ENCODE assay signal across 9 cellular contexts in the genomic region with DNA sequence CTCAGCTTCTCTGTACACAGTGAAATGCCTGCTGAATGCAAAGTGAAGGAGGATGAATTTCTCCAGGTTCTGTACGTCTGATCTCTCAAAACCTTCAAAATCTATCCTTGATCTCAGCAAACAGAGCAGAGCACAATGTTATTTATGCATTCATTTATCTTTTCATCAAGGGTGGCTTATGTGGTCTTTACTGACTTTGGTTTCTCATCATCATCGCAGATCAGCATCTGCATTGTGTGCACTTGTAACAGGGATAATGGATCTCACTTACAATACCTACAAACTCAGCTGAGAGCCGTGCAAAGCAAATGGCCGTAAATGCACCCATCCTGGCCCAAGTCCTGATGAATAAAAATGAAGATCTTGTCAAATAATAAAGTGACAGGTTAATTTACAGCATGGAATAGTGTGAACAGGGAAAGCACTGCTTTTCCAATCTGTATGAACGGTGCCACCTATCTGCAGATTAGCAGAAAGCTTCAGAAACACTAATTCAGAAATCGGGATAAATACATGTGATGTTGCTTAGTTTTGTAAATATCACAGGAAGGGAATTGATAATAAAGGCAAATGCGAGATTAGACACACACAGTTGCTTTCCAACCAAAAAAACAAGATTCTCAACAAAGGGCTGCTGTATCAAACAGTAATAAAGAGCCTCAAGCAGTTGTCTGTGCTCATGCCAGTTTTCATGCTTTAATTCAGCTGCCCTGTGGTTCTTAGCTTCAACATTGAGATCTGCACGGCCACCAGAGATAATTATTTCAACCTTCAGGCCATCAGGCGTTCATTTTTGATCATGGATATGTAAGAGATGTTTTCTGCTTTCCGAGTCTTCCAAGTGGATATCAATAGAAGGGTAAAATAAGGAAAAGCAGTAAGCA.
DNase-seq lines count a peak whose midpoint lies in the region; ATAC-seq, FAIRE-seq and TF ChIP-seq lines count a peak whose summit lies in the region.
"Had no signal": no experiment of that assay in that cellular context is flagged by ENCODE, and none has a peak within 500 bp of the region (broad histone marks: within the 10 kb centered on the region; RNA-seq: fewer than 3 reads in every experiment).

No MANE protein-coding gene starts in this region.

- H3K27me3 ChIP-seq in KMS-11 (ENCODE audit: insufficient read depth, low read depth) (no peaks in the 10 kb centered on the region), liver (ENCODE audit: control insufficient read depth in 4 of 4, insufficient read depth in 4 of 4, low read length in 3 of 4) (no peaks in the 10 kb centered on the region)

- peak; percentile 61 to 69 for TF ChIP-seq RAD21 in liver (IDR thresholded peaks at IDR 0.05)

- H3K79me2 ChIP-seq in KMS-11 (ENCODE audit: insufficient read depth, low read depth), result no peaks in the 10 kb centered on the region

- no peak overlapping the region for H2AFZ ChIP-seq in KMS-11 (ENCODE audit: low read depth)

- DNase-seq in D721Med (ENCODE audit: insufficient read length, low spot score) (no peak), middle frontal gyrus (ENCODE audit: extremely low spot score, low spot score) (no peak)
- no peak for DNase-seq in activated naive CD8-positive, alpha-beta T cell treated with anti-CD3 and anti-CD28 coated beads for 36 hours
- no peak for DNase-seq in stimulated activated CD4-positive, alpha-beta T cell treated with anti-CD3 and anti-CD28 coated beads, Interleukin-4, amount 100 ng/mL, for 1 hour
- DNase-seq: stimulated activated CD4-positive, alpha-beta T cell treated with anti-CD3 and anti-CD28 coated beads, Interleukin-2, amount 100 ng/mL, for 48 hours had no signal

- H4K20me1 ChIP-seq in KMS-11 (ENCODE audit: insufficient read depth), result no peaks in the 10 kb centered on the region

- TF ChIP-seq CTCF in D721Med (IDR thresholded peaks at IDR 0.05; ENCODE audit: insufficient read depth, missing control alignments) (peak; percentile 60), KMS-11 (conservative IDR thresholded peaks at IDR 0.05; ENCODE audit: low read depth, low read length) (peak; percentile 57), VCaP (conservative IDR thresholded peaks at IDR 0.05) (peak; percentile 70), liver (IDR thresholded peaks at IDR 0.05; ENCODE audit: low read depth, low read length, missing input control) (peak; percentile 24)

- peaks cover 2% of the 10 kb centered on the region for H3K36me3 Mint-ChIP-seq in activated naive CD8-positive, alpha-beta T cell treated with anti-CD3 and anti-CD28 coated beads for 36 hours

- H3K9ac ChIP-seq in KMS-11 (no peak overlapping the region), liver (ENCODE audit: low read depth in 1 of 2, low read length in 2 of 2) (no peak overlapping the region)

- H3K27me3 Mint-ChIP-seq in activated naive CD8-positive, alpha-beta T cell treated with anti-CD3 and anti-CD28 coated beads for 36 hours, result no peaks in the 10 kb centered on the region

- no peaks in the 10 kb centered on the region for H3K4me1 ChIP-seq in KMS-11 (ENCODE audit: low read depth, poor library complexity, severe bottlenecking)
- peaks cover 0 to 6% (median 4%) of the 10 kb centered on the region in 4 donors for H3K4me1 ChIP-seq in liver (ENCODE audit: control insufficient read depth in 4 of 4, insufficient read depth in 4 of 4, low read length in 3 of 4)

- no peak overlapping the region for H3K4me3 Mint-ChIP-seq in activated naive CD8-positive, alpha-beta T cell treated with anti-CD3 and anti-CD28 coated beads for 36 hours

- WGBS in liver, result 74% methylated on average over 10 of the region's 10 CpGs

- H3K9me3 ChIP-seq in liver (ENCODE audit: control insufficient read depth in 4 of 4, low read length in 3 of 4), result no peaks in the 10 kb centered on the region

- no peak overlapping the region for H3K4me3 ChIP-seq in KMS-11 (IDR thresholded peaks at IDR 0.05; ENCODE audit: insufficient read depth, low read depth, low read length)
- H3K4me3 ChIP-seq in liver (ENCODE audit: low read depth in 1 of 3, low read length in 3 of 3), result no peak overlapping the region

- FAIRE-seq in D721Med (lab: Jason Lieb, UNC), result peak; percentile 21

- H3K27ac Mint-ChIP-seq in activated naive CD8-positive, alpha-beta T cell treated with anti-CD3 and anti-CD28 coated beads for 36 hours, result no peak overlapping the region

- H3K9me3 Mint-ChIP-seq in activated naive CD8-positive, alpha-beta T cell treated with anti-CD3 and anti-CD28 coated beads for 36 hours, result no peaks in the 10 kb centered on the region

- no peak for ATAC-seq in HG02885 (IDR thresholded peaks at IDR 0.05; ENCODE audit: poor library complexity, unreplicated experiment)

- H3K4me1 Mint-ChIP-seq in activated naive CD8-positive, alpha-beta T cell treated with anti-CD3 and anti-CD28 coated beads for 36 hours, result no peaks in the 10 kb centered on the region

- H3K36me3 ChIP-seq in KMS-11 (ENCODE audit: insufficient read depth), result no peaks in the 10 kb centered on the region
- H3K36me3 ChIP-seq in liver (ENCODE audit: control insufficient read depth in 4 of 4, insufficient read depth in 3 of 4, low read depth in 1 of 4, low read length in 3 of 4), result no peaks in the 10 kb centered on the region

- H3K4me2 ChIP-seq in KMS-11, result no peak overlapping the region

- H3K27ac ChIP-seq in KMS-11 (no peak overlapping the region), VCaP (peak overlapping the region; percentile 49), liver (ENCODE audit: low read depth in 1 of 2, low read length in 2 of 2) (no peak overlapping the region)

TF ChIP-seq in liver, 16 proteins besides CTCF, POLR2A, EP300 and RAD21:
- TF ChIP-seq, protein P1, sequence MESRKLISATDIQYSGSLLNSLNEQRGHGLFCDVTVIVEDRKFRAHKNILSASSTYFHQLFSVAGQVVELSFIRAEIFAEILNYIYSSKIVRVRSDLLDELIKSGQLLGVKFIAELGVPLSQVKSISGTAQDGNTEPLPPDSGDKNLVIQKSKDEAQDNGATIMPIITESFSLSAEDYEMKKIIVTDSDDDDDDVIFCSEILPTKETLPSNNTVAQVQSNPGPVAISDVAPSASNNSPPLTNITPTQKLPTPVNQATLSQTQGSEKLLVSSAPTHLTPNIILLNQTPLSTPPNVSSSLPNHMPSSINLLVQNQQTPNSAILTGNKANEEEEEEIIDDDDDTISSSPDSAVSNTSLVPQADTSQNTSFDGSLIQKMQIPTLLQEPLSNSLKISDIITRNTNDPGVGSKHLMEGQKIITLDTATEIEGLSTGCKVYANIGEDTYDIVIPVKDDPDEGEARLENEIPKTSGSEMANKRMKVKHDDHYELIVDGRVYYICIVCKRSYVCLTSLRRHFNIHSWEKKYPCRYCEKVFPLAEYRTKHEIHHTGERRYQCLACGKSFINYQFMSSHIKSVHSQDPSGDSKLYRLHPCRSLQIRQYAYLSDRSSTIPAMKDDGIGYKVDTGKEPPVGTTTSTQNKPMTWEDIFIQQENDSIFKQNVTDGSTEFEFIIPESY (IDR thresholded peaks at IDR 0.05), result no peak
- no peak for TF ChIP-seq NR2F2 (IDR thresholded peaks at IDR 0.05)
- TF ChIP-seq SP1 (IDR thresholded peaks at IDR 0.05), result no peak
- no peak for TF ChIP-seq HNF4A (conservative IDR thresholded peaks at IDR 0.05)
